8 cellular contexts compared by ENCODE assay signal in genomic region chr17:35117984-35118383, GRCh38. TPM values are rescaled to one million over a fixed set of nuclear protein-coding genes. Genes with fewer than 3 reads are reported as not detected.
DNase-seq lines count a peak whose midpoint lies in the region; ATAC-seq and TF ChIP-seq lines count a peak whose summit lies in the region.
"Had no signal": no experiment of that assay in that cellular context is flagged by ENCODE, and none has a peak within 500 bp of the region (broad histone marks: within the 10 kb centered on the region; RNA-seq: fewer than 3 reads in every experiment).

No MANE protein-coding gene starts in this region.

- peak overlapping the region; percentile 39 for H3K27ac Mint-ChIP-seq in activated naive CD8-positive, alpha-beta T cell treated with anti-CD3 and anti-CD28 coated beads, Interleukin-2, amount 50 U/mL, for 24 hours
- H3K27ac Mint-ChIP-seq in natural killer cell treated with Interleukin-12 subunit alpha and Interleukin-12 subunit beta and Interleukin-15 and Interleukin-18, amount 100 ng/mL, for 72 hours, result peak overlapping the region; percentile 64 to 94

- ATAC-seq in activated naive CD8-positive, alpha-beta T cell treated with anti-CD3 and anti-CD28 coated beads, Interleukin-2, amount 50 U/mL, for 24 hours, result no peak
- ATAC-seq in natural killer cell treated with Interleukin-12 subunit alpha and Interleukin-12 subunit beta and Interleukin-15 and Interleukin-18, amount 100 ng/mL, for 72 hours, result no peak
- ATAC-seq in GM21825 (IDR thresholded peaks at IDR 0.05; ENCODE audit: unreplicated experiment), result no peak

- no peak overlapping the region for H3K4me3 ChIP-seq in LNCaP clone FGC (ENCODE audit: low read depth, low read length)

- H3K27me3 Mint-ChIP-seq in activated naive CD8-positive, alpha-beta T cell treated with anti-CD3 and anti-CD28 coated beads, Interleukin-2, amount 50 U/mL, for 24 hours, result no peaks in the 10 kb centered on the region
- no peaks in the 10 kb centered on the region for H3K27me3 Mint-ChIP-seq in natural killer cell treated with Interleukin-12 subunit alpha and Interleukin-12 subunit beta and Interleukin-15 and Interleukin-18, amount 100 ng/mL, for 72 hours

- DNase-seq in GDM1 (lab: John Stamatoyannopoulos, UW) (peak; percentile 7), LNCaP clone FGC (ENCODE audit: low read depth) (no peak), NCI-H510A (lab: John Stamatoyannopoulos, UW) (no peak), GM19238 (ENCODE audit: insufficient read length, low spot score) (no peak)
- DNase-seq in activated naive CD8-positive, alpha-beta T cell treated with anti-CD3 and anti-CD28 coated beads, Interleukin-2, amount 50 U/mL, for 24 hours, result no peak
- peak; percentile 32 for DNase-seq in natural killer cell treated with Interleukin-12 subunit alpha and Interleukin-12 subunit beta and Interleukin-15 and Interleukin-18, amount 100 ng/mL, for 72 hours (ENCODE audit: low spot score)

- peaks cover 28% of the 10 kb centered on the region for H3K4me1 Mint-ChIP-seq in activated naive CD8-positive, alpha-beta T cell treated with anti-CD3 and anti-CD28 coated beads, Interleukin-2, amount 50 U/mL, for 24 hours
- peaks cover 21 to 38% of the 10 kb centered on the region in 2 donors for H3K4me1 Mint-ChIP-seq in natural killer cell treated with Interleukin-12 subunit alpha and Interleukin-12 subunit beta and Interleukin-15 and Interleukin-18, amount 100 ng/mL, for 72 hours (ENCODE audit: low read depth in 2 of 2)

- peak overlapping the region; percentile 87 for H3K4me3 Mint-ChIP-seq in activated naive CD8-positive, alpha-beta T cell treated with anti-CD3 and anti-CD28 coated beads, Interleukin-2, amount 50 U/mL, for 24 hours
- peak overlapping the region; percentile 88 for H3K4me3 Mint-ChIP-seq in natural killer cell treated with Interleukin-12 subunit alpha and Interleukin-12 subunit beta and Interleukin-15 and Interleukin-18, amount 100 ng/mL, for 72 hours

- no peaks in the 10 kb centered on the region for H3K9me3 Mint-ChIP-seq in activated naive CD8-positive, alpha-beta T cell treated with anti-CD3 and anti-CD28 coated beads, Interleukin-2, amount 50 U/mL, for 24 hours
- no peaks in the 10 kb centered on the region for H3K9me3 Mint-ChIP-seq in natural killer cell treated with Interleukin-12 subunit alpha and Interleukin-12 subunit beta and Interleukin-15 and Interleukin-18, amount 100 ng/mL, for 72 hours

- H3K36me3 Mint-ChIP-seq in activated naive CD8-positive, alpha-beta T cell treated with anti-CD3 and anti-CD28 coated beads, Interleukin-2, amount 50 U/mL, for 24 hours (ENCODE audit: low read depth), result peaks cover 20% of the 10 kb centered on the region
- H3K36me3 Mint-ChIP-seq in natural killer cell treated with Interleukin-12 subunit alpha and Interleukin-12 subunit beta and Interleukin-15 and Interleukin-18, amount 100 ng/mL, for 72 hours, result no peaks in the 10 kb centered on the region

- peak; percentile 44 for TF ChIP-seq CTCF in LNCaP clone FGC (IDR thresholded peaks at IDR 0.05; ENCODE audit: control insufficient read depth, extremely low read depth, insufficient read depth)

RNA-seq across cellular contexts. Expression of gene RAD51D, which starts 1.7 kb away (rescaled TPM):
- 10 to 100 TPM; 27.8 to 68.3 TPM for total RNA-seq in natural killer cell treated with Interleukin-12 subunit alpha and Interleukin-12 subunit beta and Interleukin-15 and Interleukin-18, amount 100 ng/mL, for 72 hours

RNA-seq across cellular contexts. Expression of gene FNDC8, which starts 3.4 kb away (rescaled TPM):
- total RNA-seq in natural killer cell treated with Interleukin-12 subunit alpha and Interleukin-12 subunit beta and Interleukin-15 and Interleukin-18, amount 100 ng/mL, for 72 hours, result not detected
- total RNA-seq: T-helper 2 cell treated with Interferon-gamma antibody and Interleukin-4, amounts not matched to agents 100 ng/mL and 5 ng/mL, for 36 hours had no signal

RNA-seq across cellular contexts. Expression of gene NLE1, which starts 24.1 kb away (rescaled TPM):
- 10 to 100 TPM; 29.2 to 73.1 TPM for total RNA-seq in natural killer cell treated with Interleukin-12 subunit alpha and Interleukin-12 subunit beta and Interleukin-15 and Interleukin-18, amount 100 ng/mL, for 72 hours

RNA-seq across cellular contexts. Expression of gene UNC45B, which starts 29.6 kb away (rescaled TPM):
- total RNA-seq in natural killer cell treated with Interleukin-12 subunit alpha and Interleukin-12 subunit beta and Interleukin-15 and Interleukin-18, amount 100 ng/mL, for 72 hours, result under 1 TPM in 1 of 2 donors, not detected in 1; 0.14 TPM

RNA-seq across cellular contexts. Expression of gene RFFL, which starts 54.5 kb away (rescaled TPM):
- total RNA-seq in natural killer cell treated with Interleukin-12 subunit alpha and Interleukin-12 subunit beta and Interleukin-15 and Interleukin-18, amount 100 ng/mL, for 72 hours, result 10 to 100 TPM; 87.6 to 91.5 TPM

Comparison
In these comparisons a context has a peak if more than half of its experiments do, and no peak if none do; other contexts are left out.
1. DNase-seq: peak in GDM1 (single experiment) and natural killer cell treated with Interleukin-12 subunit alpha and Interleukin-12 subunit beta and Interleukin-15 and Interleukin-18, amount 100 ng/mL, for 72 hours (single experiment); none in LNCaP clone FGC (single experiment), activated naive CD8-positive, alpha-beta T cell treated with anti-CD3 and anti-CD28 coated beads, Interleukin-2, amount 50 U/mL, for 24 hours (single experiment), NCI-H510A (single experiment) and GM19238 (single experiment).